In the genomic region with DNA sequence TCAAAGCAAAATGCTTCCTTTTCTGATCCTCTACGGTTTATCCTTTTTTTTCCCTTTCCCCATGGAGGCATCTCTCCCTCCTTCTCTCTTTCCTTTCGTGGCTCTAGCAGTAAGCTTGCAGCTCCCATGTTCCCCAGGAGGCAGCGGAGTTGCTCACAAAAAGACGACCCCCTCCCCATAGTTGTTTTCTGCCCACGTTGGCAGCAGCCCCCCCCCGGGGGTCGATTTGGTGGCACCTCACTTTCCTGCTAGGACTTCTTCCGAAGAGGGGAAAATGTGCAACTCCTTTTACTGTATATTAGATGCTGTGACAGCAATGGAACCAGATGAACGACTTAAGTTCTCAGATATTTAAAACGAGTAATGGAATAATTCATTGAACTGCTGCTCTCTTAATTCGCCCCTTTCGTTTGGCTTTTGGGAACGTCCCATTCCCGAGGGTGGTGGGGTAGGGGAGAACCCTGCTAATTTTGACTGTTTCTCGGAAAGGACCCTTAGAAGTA, we compare ENCODE assay signal across 8 cellular contexts. TPM values are rescaled to one million over a fixed set of nuclear protein-coding genes. Genes with fewer than 3 reads are reported as not detected.
DNase-seq lines count a peak whose midpoint lies in the region; ATAC-seq and TF ChIP-seq lines count a peak whose summit lies in the region.

No MANE protein-coding gene starts in this region.

- H3K27me3 ChIP-seq in adrenal gland = no peaks in the 10 kb centered on the region

- H3K27ac Mint-ChIP-seq in Calu3 (ENCODE audit: unreplicated experiment) = peak overlapping the region; percentile 94

- H3K27ac ChIP-seq in adrenal gland = peak overlapping the region; percentile 82 to 99 (median 98)

- intact Hi-C loops in Calu3 (cut with micrococcal nuclease; ENCODE audit: unreplicated experiment) (loop anchor here (2.0 kb wide), 1 partner anchor 50 kb away; no protein-coding TSS in a partner anchor), adrenal gland (cut with DNase I) (no loop called here)

- H3K4me3 Mint-ChIP-seq in Calu3 (ENCODE audit: low read depth, unreplicated experiment) = peak overlapping the region; percentile 88

- ATAC-seq in GM21529 (IDR thresholded peaks at IDR 0.05; ENCODE audit: unreplicated experiment) = peak; percentile 1
- no peak for ATAC-seq in HG02981 (IDR thresholded peaks at IDR 0.05; ENCODE audit: unreplicated experiment)

- WGBS in adrenal gland, 4 donors = 0 to 1% (median 1%) methylated on average over 15 of the region's 15 CpGs

- CTCF ChIA-PET in Calu3 (lab: Charles Lee) = interaction anchor here (0.6 to 1.1 kb wide), 2 partner anchors 69 to 192 kb away, joined by 3 read pairs; no protein-coding TSS in a partner anchor

- peak; percentile 9 for DNase-seq in Calu3
- peak; percentile 6 for DNase-seq in NCI-H1105 (lab: John Stamatoyannopoulos, UW)
- DNase-seq in adrenal gland = peak in 4 of 7 donors; percentile 28 to 43 (median 28)
- peak; percentile 26 for DNase-seq in hepatic stellate cell (ENCODE audit: low spot score)
- peak; percentile 5 for DNase-seq in retinal pigment epithelial cell (ENCODE audit: low read depth)
- DNase-seq in NCI-H2029 treated with DMSO at 0.1 percent for 48 hours (lab: John Stamatoyannopoulos, UW) = no peak

- peaks cover 32% of the 10 kb centered on the region for H3K4me1 Mint-ChIP-seq in Calu3 (ENCODE audit: low read depth, unreplicated experiment)

- TF ChIP-seq POLR2A in adrenal gland (IDR thresholded peaks at IDR 0.05) = no peak

- BruUV-seq in Calu3 (replicated peaks; lab: Mats Ljungman, UMichigan) = no TSS peak

- H3K27me3 Mint-ChIP-seq in Calu3 (ENCODE audit: unreplicated experiment) = no peaks in the 10 kb centered on the region

- H3K36me3 ChIP-seq in adrenal gland (replicated peaks in 1 of 2) = no peaks in the 10 kb centered on the region

- H3K4me3 ChIP-seq in adrenal gland = peak overlapping the region; percentile 19 to 96 (median 66)
- H3K4me3 ChIP-seq in retinal pigment epithelial cell (ENCODE audit: low read length) = peak overlapping the region; percentile 93

- no peaks in the 10 kb centered on the region for H3K9me3 ChIP-seq in adrenal gland (replicated peaks in 1 of 3)

- peaks cover 0 to 39% of the 10 kb centered on the region in 2 donors for H3K4me1 ChIP-seq in adrenal gland (replicated peaks in 1 of 2)

- H3K9me3 Mint-ChIP-seq in Calu3 (ENCODE audit: low read depth, unreplicated experiment) = no peaks in the 10 kb centered on the region

- peaks cover 22% of the 10 kb centered on the region for H3K36me3 Mint-ChIP-seq in Calu3 (ENCODE audit: insufficient read depth, unreplicated experiment)

- TF ChIP-seq CTCF in Calu3 (IDR thresholded peaks at IDR 0.05; ENCODE audit: unreplicated experiment) (no peak), adrenal gland (IDR thresholded peaks at IDR 0.05) (peak in 2 of 6 experiments; percentile 11 to 14), retinal pigment epithelial cell (conservative IDR thresholded peaks at IDR 0.05; ENCODE audit: low read depth, low read length) (no peak)

RNA-seq across cellular contexts. Expression of gene CAPZA2, which starts 0.8 kb away (rescaled TPM):
- 209 TPM in 2 replicates for total RNA-seq in Calu3 (2022)
- 100 to 1,000 TPM in 7 of 8 donors, 10 to 100 TPM in 1; 58.1 to 241 (median 155) TPM for total RNA-seq in adrenal gland
- 100 to 1,000 TPM in 1 of 3 donors, 10 to 100 TPM in 2; 18.6 to 221 (median 31.3) TPM for polyA plus RNA-seq in adrenal gland
